15 cellular contexts compared by ENCODE assay signal in the genomic region with DNA sequence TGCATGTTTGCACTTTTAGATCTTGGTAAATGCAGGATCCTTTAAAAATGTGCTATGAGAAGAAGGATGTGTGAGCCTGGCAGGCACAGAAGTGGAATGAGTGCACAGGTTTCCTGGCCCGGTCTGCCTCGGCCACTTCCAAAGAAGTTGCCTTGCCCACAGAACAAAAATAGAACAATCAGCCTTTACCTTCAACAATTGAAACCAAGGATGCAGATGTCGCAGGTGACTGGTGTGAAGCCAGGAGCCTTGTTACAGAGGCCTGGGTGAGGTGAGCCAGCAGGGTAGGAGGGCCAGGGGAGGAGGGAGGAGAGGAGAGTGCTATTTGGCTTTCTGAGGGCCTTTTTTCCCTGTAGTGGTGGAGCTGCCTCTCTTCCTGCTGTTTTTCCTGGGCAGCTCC.
A peak's percentile ranks its signal among the peaks of the same experiment; 100 is the strongest.
DNase-seq lines count a peak whose midpoint lies in the region; ATAC-seq and TF ChIP-seq lines count a peak whose summit lies in the region.
"Had no signal": no experiment of that assay in that cellular context is flagged by ENCODE, and none has a peak within 500 bp of the region (broad histone marks: within the 10 kb centered on the region; RNA-seq: fewer than 3 reads in every experiment).

No MANE protein-coding gene starts in this region.

- peaks cover 10 to 14% (median 13%) of the 10 kb centered on the region in 10 experiments; a peak in 16 of 20 replicates for H3K4me1 ChIP-seq in BLaER1 treated with 17β-estradiol and CSF1 and Interleukin-3, amounts not matched to agents 10 nM and 100 nM
- H3K4me1 ChIP-seq in RWPE2 (ENCODE audit: insufficient read depth, poor library complexity, severe bottlenecking) (peaks cover 24% of the 10 kb centered on the region), cardiac muscle cell (ENCODE audit: low read depth) (peaks cover 14% of the 10 kb centered on the region)

- H3K36me3 Mint-ChIP-seq in osteocyte (ENCODE audit: unreplicated experiment) = no peaks in the 10 kb centered on the region
- H3K36me3 Mint-ChIP-seq: activated CD8-positive, alpha-beta memory T cell treated with anti-CD3 and anti-CD28 coated beads, Interleukin-2, amount 10 ng/mL, durations not matched to agents 7 days and 5 days; activated naive CD4-positive, alpha-beta T cell treated with anti-CD3 and anti-CD28 coated beads, Interleukin-2, amount 10 ng/mL, durations not matched to agents 7 days and 5 days had no signal

- H3K27me3 Mint-ChIP-seq in osteocyte (ENCODE audit: unreplicated experiment) = no peaks in the 10 kb centered on the region

- DNase-seq in RWPE2 (ENCODE audit: low spot score) = no peak
- DNase-seq in cardiac muscle cell (ENCODE audit: low read depth in 1 of 2, low spot score in 1 of 2) = no peak
- DNase-seq in osteocyte (ENCODE audit: extremely low spot score, unreplicated experiment) = no peak
- no peak for DNase-seq in SIG-M5 treated with dmso at 0.1 percent for 504 hours (lab: John Stamatoyannopoulos, UW; ENCODE audit: unreplicated experiment)
- no peak for DNase-seq in OCI-M2 (lab: John Stamatoyannopoulos, UW; ENCODE audit: unreplicated experiment)
- no peak for DNase-seq in NCI-H1436 (lab: John Stamatoyannopoulos, UW)
- DNase-seq: activated CD8-positive, alpha-beta memory T cell treated with anti-CD3 and anti-CD28 coated beads, Interleukin-2, amount 10 ng/mL, durations not matched to agents 7 days and 5 days; activated naive CD4-positive, alpha-beta T cell treated with anti-CD3 and anti-CD28 coated beads, Interleukin-2, amount 10 ng/mL, durations not matched to agents 7 days and 5 days; caudate nucleus; DMS53; head of caudate nucleus; WERI-Rb-1 had no signal

- H3K27me3 ChIP-seq in BLaER1 treated with 17β-estradiol and CSF1 and Interleukin-3, amounts not matched to agents 10 nM and 100 nM = no peaks in the 10 kb centered on the region
- no peaks in the 10 kb centered on the region for H3K27me3 ChIP-seq in RWPE2 (ENCODE audit: insufficient read depth, poor library complexity, severe bottlenecking)
- H3K27me3 ChIP-seq in cardiac muscle cell = no peaks in the 10 kb centered on the region

- no peaks in the 10 kb centered on the region for H3K36me3 ChIP-seq in BLaER1 treated with 17β-estradiol and CSF1 and Interleukin-3, amounts not matched to agents 10 nM and 100 nM
- H3K36me3 ChIP-seq in RWPE2 (ENCODE audit: low read depth) = no peaks in the 10 kb centered on the region
- no peaks in the 10 kb centered on the region for H3K36me3 ChIP-seq in cardiac muscle cell
- H3K36me3 ChIP-seq: WERI-Rb-1 had no signal

- H3K27ac ChIP-seq in BLaER1 treated with 17β-estradiol and CSF1 and Interleukin-3, amounts not matched to agents 10 nM and 100 nM = no peak overlapping the region
- peak overlapping the region; percentile 55 for H3K27ac ChIP-seq in RWPE2 (ENCODE audit: poor library complexity, severe bottlenecking)
- H3K27ac ChIP-seq in cardiac muscle cell = peak overlapping the region; percentile 45
- H3K27ac ChIP-seq: WERI-Rb-1 had no signal

- TF ChIP-seq CTCF in RWPE2 (IDR thresholded peaks at IDR 0.05; ENCODE audit: poor library complexity, severe bottlenecking) (no peak), cardiac muscle cell (IDR thresholded peaks at IDR 0.05; ENCODE audit: low read depth, low read length) (no peak), osteocyte (IDR thresholded peaks at IDR 0.05) (no peak)

- peak overlapping the region in 9 of 11 experiments; percentile 15 to 49 (median 42); a peak in 15 of 22 replicates for H3K4me2 ChIP-seq in BLaER1 treated with 17β-estradiol and CSF1 and Interleukin-3, amounts not matched to agents 10 nM and 100 nM

- no peaks in the 10 kb centered on the region for H3K9me3 Mint-ChIP-seq in osteocyte (ENCODE audit: unreplicated experiment)
- H3K9me3 Mint-ChIP-seq: activated naive CD4-positive, alpha-beta T cell treated with anti-CD3 and anti-CD28 coated beads, Interleukin-2, amount 10 ng/mL, durations not matched to agents 7 days and 5 days; neural crest cell had no signal

- no peak overlapping the region for H3K4me3 Mint-ChIP-seq in osteocyte (ENCODE audit: unreplicated experiment)
- H3K4me3 Mint-ChIP-seq: activated CD8-positive, alpha-beta memory T cell treated with anti-CD3 and anti-CD28 coated beads, Interleukin-2, amount 10 ng/mL, durations not matched to agents 7 days and 5 days; activated naive CD4-positive, alpha-beta T cell treated with anti-CD3 and anti-CD28 coated beads, Interleukin-2, amount 10 ng/mL, durations not matched to agents 7 days and 5 days; neural crest cell had no signal

- H3K27ac Mint-ChIP-seq in osteocyte (ENCODE audit: unreplicated experiment) = peak overlapping the region; percentile 31
- H3K27ac Mint-ChIP-seq: activated CD8-positive, alpha-beta memory T cell treated with anti-CD3 and anti-CD28 coated beads, Interleukin-2, amount 10 ng/mL, durations not matched to agents 7 days and 5 days; activated naive CD4-positive, alpha-beta T cell treated with anti-CD3 and anti-CD28 coated beads, Interleukin-2, amount 10 ng/mL, durations not matched to agents 7 days and 5 days had no signal

- ATAC-seq in RWPE2 (ENCODE audit: low read depth) = peak; percentile 20; the same call in 2 of the 3 replicates
- no peak for ATAC-seq in HG03280 (IDR thresholded peaks at IDR 0.05; ENCODE audit: unreplicated experiment)
- ATAC-seq: activated CD8-positive, alpha-beta memory T cell treated with anti-CD3 and anti-CD28 coated beads, Interleukin-2, amount 10 ng/mL, durations not matched to agents 7 days and 5 days had no signal

- H3K4me1 Mint-ChIP-seq in osteocyte (ENCODE audit: unreplicated experiment) = peaks cover 18% of the 10 kb centered on the region
- H3K4me1 Mint-ChIP-seq: neural crest cell had no signal

- no peaks in the 10 kb centered on the region for H4K20me1 ChIP-seq in BLaER1 treated with 17β-estradiol and CSF1 and Interleukin-3, amounts not matched to agents 10 nM and 100 nM

- H3K4me3 ChIP-seq in BLaER1 treated with 17β-estradiol and CSF1 and Interleukin-3, amounts not matched to agents 10 nM and 100 nM = no peak overlapping the region
- H3K4me3 ChIP-seq in RWPE2 (ENCODE audit: severe bottlenecking) (no peak overlapping the region), cardiac muscle cell (no peak overlapping the region)

- no peaks in the 10 kb centered on the region for H3K9me3 ChIP-seq in BLaER1 treated with 17β-estradiol and CSF1 and Interleukin-3, amounts not matched to agents 10 nM and 100 nM (replicated peaks in 1 of 11)
- H3K9me3 ChIP-seq in RWPE2 (ENCODE audit: severe bottlenecking) (no peaks in the 10 kb centered on the region), cardiac muscle cell (ENCODE audit: low read depth) (no peaks in the 10 kb centered on the region)

- no peak overlapping the region for H3K9ac ChIP-seq in BLaER1 treated with 17β-estradiol and CSF1 and Interleukin-3, amounts not matched to agents 10 nM and 100 nM

Comparison
In these comparisons a context has a peak if more than half of its experiments do, and no peak if none do; other contexts are left out.
1. H3K27ac ChIP-seq: peak in RWPE2 (single experiment) and cardiac muscle cell (single experiment); none in BLaER1 treated with 17β-estradiol and CSF1 and Interleukin-3, amounts not matched to agents 10 nM and 100 nM (0 of 11).